Comparison of ENCODE assay signal across 18 cellular contexts in genomic region chr17:82970067-82970466, GRCh38.
DNase-seq lines count a peak whose midpoint lies in the region; ATAC-seq and TF ChIP-seq lines count a peak whose summit lies in the region.
"Had no signal": no experiment of that assay in that cellular context is flagged by ENCODE, and none has a peak within 500 bp of the region (broad histone marks: within the 10 kb centered on the region; RNA-seq: fewer than 3 reads in every experiment).

No MANE protein-coding gene starts in this region.

- no peak for TF ChIP-seq CTCF in H9 (conservative IDR thresholded peaks at IDR 0.05)
- no peak for TF ChIP-seq CTCF in coronary artery (IDR thresholded peaks at IDR 0.05)
- TF ChIP-seq CTCF in testis (IDR thresholded peaks at IDR 0.05): no peak
- no peak for TF ChIP-seq CTCF in GM20000 (IDR thresholded peaks at IDR 0.05; ENCODE audit: extremely low read depth, missing control alignments)

- H3K4me2 ChIP-seq in H9 (ENCODE audit: insufficient read depth, insufficient read length, low read length): no peak overlapping the region

- H3K4me1 ChIP-seq in H9 (ENCODE audit: insufficient read depth, low read length): no peaks in the 10 kb centered on the region
- no peaks in the 10 kb centered on the region for H3K4me1 ChIP-seq in testis

- no peak overlapping the region for H4K91ac ChIP-seq in H9 (ENCODE audit: insufficient read length, low read depth, low read length)

- H3K4me3 ChIP-seq in coronary artery (no peak overlapping the region), testis (no peak overlapping the region)
- H3K4me3 ChIP-seq: SJCRH30 had no signal

- no peaks in the 10 kb centered on the region for H3K4me1 Mint-ChIP-seq in H9

- H3K36me3 ChIP-seq in testis (ENCODE audit: low read depth, missing control alignments): no peaks in the 10 kb centered on the region
- H3K36me3 ChIP-seq: SJCRH30 had no signal

- H4K5ac ChIP-seq in H9 (ENCODE audit: insufficient read length, low read depth, low read length): no peak overlapping the region

- H3K23me2 ChIP-seq in H9 (ENCODE audit: insufficient read length, low read depth, low read length, poor library complexity, severe bottlenecking): no peaks in the 10 kb centered on the region

- no peak overlapping the region for H3K4me3 Mint-ChIP-seq in H9

- no peak overlapping the region for H3K4ac ChIP-seq in H9 (ENCODE audit: low read depth, low read length)

- H2BK120ac ChIP-seq in H9 (ENCODE audit: low read depth, low read length, poor library complexity, severe bottlenecking): no peak overlapping the region

- no peak overlapping the region for H3K27ac Mint-ChIP-seq in H9

- WGBS in H9 (ENCODE audit: extremely low coverage, insufficient read length, low lambda C conversion rate): no CpG with 5 or more reads among the region's 12 CpGs
- 82 to 83% methylated on average over 11 to 12 of the region's 12 CpGs for whole genome bisulfite sequencing in testis, 2 donors

- no peak overlapping the region for H3K14ac ChIP-seq in H9 (ENCODE audit: insufficient read depth, low read length)

- no peak overlapping the region for H3K23ac ChIP-seq in H9 (ENCODE audit: insufficient read length, low read depth, low read length)

- no peak for ATAC-seq in left ventricle myocardium superior
- ATAC-seq: HepG2 had no signal

- H3T11ph ChIP-seq in H9 (ENCODE audit: low read length): no peak overlapping the region

- H3K79me1 ChIP-seq in H9 (ENCODE audit: insufficient read depth, low read depth, low read length, poor library complexity, severe bottlenecking): no peaks in the 10 kb centered on the region

- no peak overlapping the region for H2AFZ ChIP-seq in H9 (ENCODE audit: low read length)

- no peak overlapping the region for H2AK5ac ChIP-seq in H9 (ENCODE audit: insufficient read length, low read length)

- no peak overlapping the region for H3K56ac ChIP-seq in H9 (ENCODE audit: insufficient read length, low read depth, low read length)

- no peak overlapping the region for H3K18ac ChIP-seq in H9 (ENCODE audit: insufficient read length, low read depth, low read length)

- H3K9me3 Mint-ChIP-seq in H9: peaks cover 2% of the 10 kb centered on the region in 2 experiments; a peak in 2 of 5 replicates

- no peak overlapping the region for H2BK15ac ChIP-seq in H9 (ENCODE audit: low read depth, low read length)

- H2BK5ac ChIP-seq in H9 (ENCODE audit: insufficient read length, low read length): no peak overlapping the region

- intact Hi-C loops in testis (cut with DNase I; ENCODE audit: low total_unique reads): no loop called here
- intact Hi-C loops in left ventricle myocardium superior (cut with micrococcal nuclease): no loop called here

- H3K9me3 ChIP-seq in H9 (ENCODE audit: control insufficient read depth, low read depth, low read length) (no peaks in the 10 kb centered on the region), testis (no peaks in the 10 kb centered on the region)
- H3K9me3 ChIP-seq: SJCRH30 had no signal

- peaks cover 0 to 5% (median 0%) of the 10 kb centered on the region in 3 experiments; a peak in 1 of 7 replicates for H3K36me3 Mint-ChIP-seq in H9 (ENCODE audit: insufficient read depth in 1 of 3, low read depth in 3 of 3)

- DNase-seq in activated CD8-positive, alpha-beta memory T cell treated with anti-CD3 and anti-CD28 coated beads for 24 hours: peak; percentile 49
- no peak for DNase-seq in activated CD8-positive, alpha-beta memory T cell treated with anti-CD3 and anti-CD28 coated beads, Interleukin-2, amount 50 U/mL, for 4 hours
- peak; percentile 16 for DNase-seq in H9
- peak; percentile 49 for DNase-seq in coronary artery (ENCODE audit: low spot score)
- DNase-seq in testis: peak; percentile 11
- DNase-seq in ureter (ENCODE audit: low spot score): no peak
- DNase-seq in left ventricle myocardium superior: no peak
- no peak for DNase-seq in GM20000 (ENCODE audit: low spot score)
- DNase-seq: Calu3, DMS79 treated with DMSO at 0.1 percent for 48 hours, GDM1, H7, Kasumi-1, NCI-H2029 treated with DMSO at 0.1 percent for 48 hours, NCI-H524 treated with DMSO at 0.1 percent for 48 hours, SJCRH30 had no signal

- H3K79me2 ChIP-seq in H9 (ENCODE audit: insufficient read depth, low read length): no peaks in the 10 kb centered on the region

- no peaks in the 10 kb centered on the region for H4K20me1 ChIP-seq in H9 (ENCODE audit: control insufficient read depth, insufficient read depth, insufficient read length)

- H2BK12ac ChIP-seq in H9 (ENCODE audit: insufficient read length, low read depth, low read length): no peak overlapping the region

- H3K27me3 ChIP-seq in H9 (ENCODE audit: insufficient read depth, low read length): no peaks in the 10 kb centered on the region
- no peaks in the 10 kb centered on the region for H3K27me3 ChIP-seq in testis

- no peak for TF ChIP-seq POLR2A in testis (IDR thresholded peaks at IDR 0.05)

- no peaks in the 10 kb centered on the region for H3K27me3 Mint-ChIP-seq in H9 (ENCODE audit: low read depth)

- no peak overlapping the region for H4K8ac ChIP-seq in H9 (replicated peaks; ENCODE audit: insufficient read length, low read depth, low read length)

- no peak overlapping the region for H3K27ac ChIP-seq in H9 (ENCODE audit: insufficient read length, low read depth, low read length)
- no peak overlapping the region for H3K27ac ChIP-seq in coronary artery
- H3K27ac ChIP-seq in testis: no peak overlapping the region
- H3K27ac ChIP-seq: RWPE1, SJCRH30 had no signal

- no peak overlapping the region for H2BK20ac ChIP-seq in H9 (ENCODE audit: low read depth, low read length, poor library complexity, severe bottlenecking)

- H3K9ac ChIP-seq in H9 (ENCODE audit: extremely low read depth, insufficient read length, low read length): no peak overlapping the region

Comparison
In these comparisons a context has a peak if more than half of its experiments do, and no peak if none do; other contexts are left out.
1. DNase-seq: peak in activated CD8-positive, alpha-beta memory T cell treated with anti-CD3 and anti-CD28 coated beads for 24 hours (single experiment), H9 (single experiment), coronary artery (single experiment) and testis (single experiment); none in activated CD8-positive, alpha-beta memory T cell treated with anti-CD3 and anti-CD28 coated beads, Interleukin-2, amount 50 U/mL, for 4 hours (single experiment), ureter (single experiment), left ventricle myocardium superior (single experiment) and GM20000 (single experiment).